In the genomic region with DNA sequence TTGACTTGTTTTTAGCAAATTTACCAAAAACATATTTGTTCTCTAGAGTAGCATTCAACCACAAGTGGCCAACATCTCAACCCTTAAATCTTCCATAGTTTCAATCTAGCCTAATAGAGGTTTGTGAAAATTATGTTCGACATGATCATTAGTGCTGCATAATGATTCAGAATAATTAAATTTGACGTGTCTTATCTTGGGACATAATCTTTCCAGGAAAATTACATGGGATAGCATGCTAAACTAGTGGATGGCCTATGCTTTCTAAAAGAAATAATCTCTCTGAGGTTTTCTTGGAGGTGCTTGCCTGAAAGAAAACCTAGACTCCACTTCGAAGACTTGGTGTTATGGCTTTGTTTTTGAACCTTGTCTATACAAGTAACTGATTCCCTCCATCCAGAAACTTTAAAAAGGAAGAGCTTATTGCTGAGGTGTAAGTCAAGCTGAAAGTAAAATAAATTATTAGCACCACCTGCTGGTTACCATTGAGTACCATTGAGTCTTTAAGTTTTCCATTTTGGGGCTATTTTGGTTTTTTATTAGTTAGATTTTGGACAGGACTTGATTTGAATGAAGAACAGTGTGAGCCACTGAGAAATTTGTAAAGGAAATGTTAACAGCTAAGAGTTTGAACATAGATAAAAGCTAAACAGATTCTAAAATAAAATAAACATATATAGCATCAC, we compare ENCODE assay signal across 8 cellular contexts. TPM values are rescaled to one million over a fixed set of nuclear protein-coding genes. Genes with fewer than 3 reads are reported as not detected.
DNase-seq lines count a peak whose midpoint lies in the region; ATAC-seq and TF ChIP-seq lines count a peak whose summit lies in the region.

No MANE protein-coding gene starts in this region.

- H3K4me3 ChIP-seq in fibroblast of mammary gland (ENCODE audit: control insufficient read depth, low read depth, low read length) = no peak overlapping the region

- intact Hi-C loops in posterior vena cava (cut with DNase I) = loop anchor here in 1 of 2 donors (5.0 kb wide), 1 partner anchor 231 kb away; no protein-coding TSS in a partner anchor

- TF ChIP-seq CTCF in GM20000 (IDR thresholded peaks at IDR 0.05; ENCODE audit: extremely low read depth, missing control alignments) (peak; percentile 35), fibroblast of mammary gland (conservative IDR thresholded peaks at IDR 0.05; ENCODE audit: control insufficient read depth, insufficient read depth, low read depth, low read length) (peak; percentile 58)

- DNase-seq in CD1c-positive myeloid dendritic cell (ENCODE audit: extremely low spot score) (peak; percentile 23), GM20000 (ENCODE audit: low spot score) (peak; percentile 28), SHP77 treated with DMSO at 0.1 percent for 48 hours (lab: John Stamatoyannopoulos, UW) (peak; percentile 0), fibroblast of mammary gland (ENCODE audit: low read depth) (peak; percentile 60), superior temporal gyrus (ENCODE audit: extremely low spot score) (peak; percentile 66), posterior vena cava (ENCODE audit: low spot score) (no peak), anterior cingulate cortex (lab: John Stamatoyannopoulos, UW) (no peak)

- no peak for ATAC-seq in HG02610 (IDR thresholded peaks at IDR 0.05; ENCODE audit: unreplicated experiment)

RNA-seq across cellular contexts. Expression of a gene that starts 32.7 kb away (rescaled TPM):
- 10 to 100 TPM; 58.1 to 58.7 TPM for total RNA-seq in posterior vena cava

Comparison
In these comparisons a context has a peak if more than half of its experiments do, and no peak if none do; other contexts are left out.
1. DNase-seq: peak in CD1c-positive myeloid dendritic cell (single experiment), GM20000 (single experiment), SHP77 treated with DMSO at 0.1 percent for 48 hours (single experiment), fibroblast of mammary gland (single experiment) and superior temporal gyrus (single experiment); none in posterior vena cava (single experiment) and anterior cingulate cortex (0 of 58).